In the genomic region with DNA sequence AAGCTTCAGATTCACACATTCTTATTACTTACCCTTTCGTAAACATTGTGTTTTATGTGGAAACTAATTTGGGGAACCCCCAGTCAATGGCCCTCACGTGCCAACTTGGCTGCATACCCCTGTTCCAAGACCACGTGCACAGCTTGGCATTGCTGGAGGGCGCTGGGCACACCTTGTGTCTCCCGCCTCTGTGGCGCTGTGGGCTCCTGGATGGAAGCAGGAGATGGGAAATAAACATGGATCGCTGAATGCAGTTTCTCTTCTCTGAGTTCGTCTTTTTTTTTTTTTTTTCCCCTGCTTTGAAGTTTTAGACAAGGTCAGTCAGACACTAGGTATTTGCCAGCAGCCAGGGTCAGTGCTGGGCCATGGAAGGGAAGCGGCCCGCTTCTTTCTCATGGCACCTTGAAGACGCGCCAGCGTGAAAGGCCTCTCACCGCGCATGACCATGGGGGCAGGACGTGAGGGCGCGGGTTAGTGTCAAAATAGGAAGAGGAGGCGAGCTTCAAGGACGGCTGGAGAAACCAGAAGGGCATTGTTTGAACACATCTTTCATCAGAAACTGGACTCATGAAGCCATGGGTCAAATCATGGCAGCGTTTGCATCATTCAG, we compare ENCODE assay signal across 15 cellular contexts. TPM values are rescaled to one million over a fixed set of nuclear protein-coding genes. Genes with fewer than 3 reads are reported as not detected.
DNase-seq lines count a peak whose midpoint lies in the region; ATAC-seq and TF ChIP-seq lines count a peak whose summit lies in the region.
"Had no signal": no experiment of that assay in that cellular context is flagged by ENCODE, and none has a peak within 500 bp of the region (broad histone marks: within the 10 kb centered on the region; RNA-seq: fewer than 3 reads in every experiment).

No MANE protein-coding gene starts in this region.

- H3K27ac ChIP-seq in H9 (ENCODE audit: insufficient read length, low read depth, low read length) = no peak overlapping the region
- H3K27ac ChIP-seq: BLaER1, HL-60 had no signal

- H4K8ac ChIP-seq in H9 (replicated peaks; ENCODE audit: insufficient read length, low read depth, low read length) = no peak overlapping the region

- DNase-seq in activated effector memory CD4-positive, alpha-beta T cell treated with anti-CD3 and anti-CD28 coated beads, Interleukin-2, amount 50 U/mL, for 16 hours = peak; percentile 28
- DNase-seq in activated effector memory CD4-positive, alpha-beta T cell treated with Interleukin-2 at 50 U/mL for 16 hours = no peak
- no peak for DNase-seq in H9
- DNase-seq in endothelial cell (ENCODE audit: low spot score) = no peak
- peak; percentile 60 for DNase-seq in posterior vena cava (ENCODE audit: low spot score)
- DNase-seq in NCI-H1417 (lab: John Stamatoyannopoulos, UW) = no peak
- DNase-seq in activated CD8-positive, alpha-beta T cell treated with anti-CD3 and anti-CD28 coated beads, Interleukin-2, amount 10 ng/mL, durations not matched to agents 7 days and 5 days = no peak
- no peak for DNase-seq in NCI-H1092 (lab: John Stamatoyannopoulos, UW)
- DNase-seq: 8988T; AML-193; Caco-2; CD8-positive, alpha-beta memory T cell had no signal

- no peak overlapping the region for H2BK12ac ChIP-seq in H9 (ENCODE audit: insufficient read length, low read depth, low read length)

- H3K14ac ChIP-seq in H9 (ENCODE audit: insufficient read depth, low read length) = no peak overlapping the region

- no peaks in the 10 kb centered on the region for H3K79me1 ChIP-seq in H9 (ENCODE audit: insufficient read depth, low read depth, low read length, poor library complexity, severe bottlenecking)

- H3K79me2 ChIP-seq in H9 (ENCODE audit: insufficient read depth, low read length) = no peaks in the 10 kb centered on the region

- H3K9me3 Mint-ChIP-seq in H9 (peaks cover 12 to 25% of the 10 kb centered on the region in 2 experiments), endothelial cell (ENCODE audit: unreplicated experiment) (no peaks in the 10 kb centered on the region)
- H3K9me3 Mint-ChIP-seq in activated CD8-positive, alpha-beta T cell treated with anti-CD3 and anti-CD28 coated beads, Interleukin-2, amount 10 ng/mL, durations not matched to agents 7 days and 5 days (ENCODE audit: insufficient read depth) = no peaks in the 10 kb centered on the region
- H3K9me3 Mint-ChIP-seq: CD8-positive, alpha-beta memory T cell had no signal

- no peak overlapping the region for H2AK5ac ChIP-seq in H9 (ENCODE audit: insufficient read length, low read length)

- no CpG with 5 or more reads among the region's 21 CpGs for WGBS in H9 (ENCODE audit: extremely low coverage, insufficient read length, low lambda C conversion rate)

- no peak overlapping the region for H4K5ac ChIP-seq in H9 (ENCODE audit: insufficient read length, low read depth, low read length)

- H3K23ac ChIP-seq in H9 (ENCODE audit: insufficient read length, low read depth, low read length) = no peak overlapping the region

- H3K4me2 ChIP-seq in H9 (ENCODE audit: insufficient read depth, insufficient read length, low read length) = no peak overlapping the region
- H3K4me2 ChIP-seq: BLaER1 had no signal

- H3K23me2 ChIP-seq in H9 (ENCODE audit: insufficient read length, low read depth, low read length, poor library complexity, severe bottlenecking) = no peaks in the 10 kb centered on the region

- peaks cover 70 to 92% (median 79%) of the 10 kb centered on the region in 3 experiments for H3K36me3 Mint-ChIP-seq in H9 (ENCODE audit: insufficient read depth in 1 of 3, low read depth in 3 of 3)
- peaks cover 68% of the 10 kb centered on the region for H3K36me3 Mint-ChIP-seq in endothelial cell (ENCODE audit: low read depth, unreplicated experiment)
- H3K36me3 Mint-ChIP-seq in activated CD8-positive, alpha-beta T cell treated with anti-CD3 and anti-CD28 coated beads, Interleukin-2, amount 10 ng/mL, durations not matched to agents 7 days and 5 days (ENCODE audit: low read depth) = peaks cover 47% of the 10 kb centered on the region

- CTCF ChIA-PET in activated CD8-positive, alpha-beta T cell treated with anti-CD3 and anti-CD28 coated beads, Interleukin-2, amount 10 ng/mL, durations not matched to agents 7 days and 5 days (lab: Charles Lee) = interaction anchor here (1.2 kb wide), 1 partner anchor 12 kb away, joined by 3 read pairs; no protein-coding TSS in a partner anchor

- H2BK120ac ChIP-seq in H9 (ENCODE audit: low read depth, low read length, poor library complexity, severe bottlenecking) = no peak overlapping the region

- H2BK15ac ChIP-seq in H9 (ENCODE audit: low read depth, low read length) = no peak overlapping the region

- H3K9me3 ChIP-seq in H9 (ENCODE audit: control insufficient read depth, low read depth, low read length) = no peaks in the 10 kb centered on the region
- H3K9me3 ChIP-seq: BLaER1, Caco-2 had no signal

- H4K20me1 ChIP-seq in H9 (ENCODE audit: control insufficient read depth, insufficient read depth, insufficient read length) = no peaks in the 10 kb centered on the region

- H3K27me3 ChIP-seq in H9 (ENCODE audit: insufficient read depth, low read length) = no peaks in the 10 kb centered on the region
- H3K27me3 ChIP-seq: BLaER1 had no signal

- H3T11ph ChIP-seq in H9 (ENCODE audit: low read length) = no peak overlapping the region

- no peak for ATAC-seq in activated CD8-positive, alpha-beta T cell treated with anti-CD3 and anti-CD28 coated beads, Interleukin-2, amount 10 ng/mL, durations not matched to agents 7 days and 5 days
- ATAC-seq: HCT116 had no signal

- no peak overlapping the region for H3K4ac ChIP-seq in H9 (ENCODE audit: low read depth, low read length)

- peak overlapping the region in 2 of 3 experiments; percentile 27 to 83; a peak in 2 of 7 replicates for H3K27ac Mint-ChIP-seq in H9
- no peak overlapping the region for H3K27ac Mint-ChIP-seq in endothelial cell (ENCODE audit: unreplicated experiment)
- no peak overlapping the region for H3K27ac Mint-ChIP-seq in activated CD8-positive, alpha-beta T cell treated with anti-CD3 and anti-CD28 coated beads, Interleukin-2, amount 10 ng/mL, durations not matched to agents 7 days and 5 days

- no peaks in the 10 kb centered on the region for H3K4me1 Mint-ChIP-seq in H9
- H3K4me1 Mint-ChIP-seq in endothelial cell (ENCODE audit: unreplicated experiment) = no peaks in the 10 kb centered on the region
- no peaks in the 10 kb centered on the region for H3K4me1 Mint-ChIP-seq in activated CD8-positive, alpha-beta T cell treated with anti-CD3 and anti-CD28 coated beads, Interleukin-2, amount 10 ng/mL, durations not matched to agents 7 days and 5 days (ENCODE audit: low read depth)
- H3K4me1 Mint-ChIP-seq: CD8-positive, alpha-beta memory T cell had no signal

- H3K18ac ChIP-seq in H9 (ENCODE audit: insufficient read length, low read depth, low read length) = no peak overlapping the region

- H3K27me3 Mint-ChIP-seq in H9 (ENCODE audit: low read depth) (no peaks in the 10 kb centered on the region), endothelial cell (ENCODE audit: unreplicated experiment) (peaks cover 13% of the 10 kb centered on the region)
- no peaks in the 10 kb centered on the region for H3K27me3 Mint-ChIP-seq in activated CD8-positive, alpha-beta T cell treated with anti-CD3 and anti-CD28 coated beads, Interleukin-2, amount 10 ng/mL, durations not matched to agents 7 days and 5 days (ENCODE audit: low read depth)
- H3K27me3 Mint-ChIP-seq: CD8-positive, alpha-beta memory T cell had no signal

- H3K4me1 ChIP-seq in H9 (ENCODE audit: insufficient read depth, low read length) = no peaks in the 10 kb centered on the region
- H3K4me1 ChIP-seq: BLaER1, Caco-2 had no signal

- intact Hi-C loops in posterior vena cava (cut with DNase I) = no loop called here

- H4K91ac ChIP-seq in H9 (ENCODE audit: insufficient read length, low read depth, low read length) = no peak overlapping the region

- H2BK5ac ChIP-seq in H9 (ENCODE audit: insufficient read length, low read length) = no peak overlapping the region

- POLR2A ChIA-PET in activated CD8-positive, alpha-beta T cell treated with anti-CD3 and anti-CD28 coated beads, Interleukin-2, amount 10 ng/mL, durations not matched to agents 7 days and 5 days (lab: Charles Lee) = interaction anchor here (0.6 kb wide), 1 partner anchor 499 kb away, joined by 3 read pairs; no protein-coding TSS in a partner anchor

- TF ChIP-seq CTCF in H9 (conservative IDR thresholded peaks at IDR 0.05) (no peak), endothelial cell (IDR thresholded peaks at IDR 0.05; ENCODE audit: unreplicated experiment) (no peak)

- no peak overlapping the region for H3K4me3 Mint-ChIP-seq in H9
- H3K4me3 Mint-ChIP-seq in endothelial cell (ENCODE audit: unreplicated experiment) = peak overlapping the region; percentile 26
- H3K4me3 Mint-ChIP-seq in activated CD8-positive, alpha-beta T cell treated with anti-CD3 and anti-CD28 coated beads, Interleukin-2, amount 10 ng/mL, durations not matched to agents 7 days and 5 days = no peak overlapping the region
- H3K4me3 Mint-ChIP-seq: CD8-positive, alpha-beta memory T cell had no signal

- no peak overlapping the region for H2AFZ ChIP-seq in H9 (ENCODE audit: low read length)

- H2BK20ac ChIP-seq in H9 (ENCODE audit: low read depth, low read length, poor library complexity, severe bottlenecking) = no peak overlapping the region

- no peak overlapping the region for H3K56ac ChIP-seq in H9 (ENCODE audit: insufficient read length, low read depth, low read length)

- no peak overlapping the region for H3K9ac ChIP-seq in H9 (ENCODE audit: extremely low read depth, insufficient read length, low read length)
- H3K9ac ChIP-seq: BLaER1 had no signal

RNA-seq across cellular contexts. Expression of a gene that starts 27.3 kb away (rescaled TPM):
- 57.1 and 58.0 TPM in 2 replicates for total RNA-seq in H9 (2021)
- 29.9 TPM for total RNA-seq in endothelial cell (ENCODE audit: unreplicated experiment)
- 10 to 100 TPM; 20.1 to 26.8 TPM for total RNA-seq in posterior vena cava
- 10 to 100 TPM; 61.5 to 62.9 TPM for total RNA-seq in activated CD8-positive, alpha-beta T cell treated with anti-CD3 and anti-CD28 coated beads, Interleukin-2, amount 10 ng/mL, durations not matched to agents 7 days and 5 days

RNA-seq across cellular contexts. Expression of a gene that starts 53.7 kb away (rescaled TPM):
- total RNA-seq in H9 (2021) (33.8 and 35.1 TPM in 2 replicates), endothelial cell (ENCODE audit: unreplicated experiment) (36.9 TPM), posterior vena cava (10 to 100 TPM; 23.5 to 23.7 TPM)
- 10 to 100 TPM; 36.5 to 37.5 TPM for total RNA-seq in activated CD8-positive, alpha-beta T cell treated with anti-CD3 and anti-CD28 coated beads, Interleukin-2, amount 10 ng/mL, durations not matched to agents 7 days and 5 days

Comparison
In these comparisons a context has a peak if more than half of its experiments do, and no peak if none do; other contexts are left out.
1. DNase-seq: peak in activated effector memory CD4-positive, alpha-beta T cell treated with anti-CD3 and anti-CD28 coated beads, Interleukin-2, amount 50 U/mL, for 16 hours (single experiment) and posterior vena cava (single experiment); none in activated effector memory CD4-positive, alpha-beta T cell treated with Interleukin-2 at 50 U/mL for 16 hours (single experiment), H9 (single experiment), endothelial cell (single experiment), NCI-H1417 (0 of 3), activated CD8-positive, alpha-beta T cell treated with anti-CD3 and anti-CD28 coated beads, Interleukin-2, amount 10 ng/mL, durations not matched to agents 7 days and 5 days (single experiment) and NCI-H1092 (single experiment).
2. H3K27ac Mint-ChIP-seq: peak in H9 (2 of 3); none in endothelial cell (single experiment) and activated CD8-positive, alpha-beta T cell treated with anti-CD3 and anti-CD28 coated beads, Interleukin-2, amount 10 ng/mL, durations not matched to agents 7 days and 5 days (single experiment).